In the genomic region with DNA sequence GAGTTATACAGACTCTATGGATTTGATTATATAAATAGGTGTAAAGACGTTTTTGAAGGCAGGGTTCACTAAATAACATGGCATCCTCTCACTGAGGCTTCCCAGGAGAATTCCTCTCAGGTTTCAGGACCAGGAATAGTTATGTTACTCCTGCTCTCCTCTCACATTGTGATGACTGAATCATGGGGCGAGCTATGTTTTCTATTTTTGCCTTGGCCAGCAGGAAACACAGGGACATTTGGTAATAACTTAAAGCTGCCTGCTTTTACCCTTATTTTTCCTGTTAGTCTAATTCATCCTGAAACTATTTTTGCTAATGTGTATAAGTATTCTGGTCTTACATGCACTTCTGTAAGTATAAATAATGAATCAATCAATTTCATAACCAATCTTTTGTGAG, we compare ENCODE assay signal across 18 cellular contexts.
DNase-seq lines count a peak whose midpoint lies in the region; ATAC-seq and TF ChIP-seq lines count a peak whose summit lies in the region.
"Had no signal": no experiment of that assay in that cellular context is flagged by ENCODE, and none has a peak within 500 bp of the region (broad histone marks: within the 10 kb centered on the region; RNA-seq: fewer than 3 reads in every experiment).

No MANE protein-coding gene starts in this region.

- no peak overlapping the region for H2AFZ ChIP-seq in GM23248

- WGBS in GM23248 (ENCODE audit: low coverage in 1 of 2, low lambda C conversion rate in 2 of 2, missing lambda C conversion rate in 2 of 2), 2 experiments: 0 to 3% methylated on average over 2 of the region's 2 CpGs

- no peak overlapping the region for H3K4me3 Mint-ChIP-seq in chondrocyte (ENCODE audit: unreplicated experiment)
- H3K4me3 Mint-ChIP-seq: activated naive CD4-positive, alpha-beta T cell treated with anti-CD3 and anti-CD28 coated beads, Interleukin-2, amount 10 ng/mL, durations not matched to agents 7 days and 5 days; B cell had no signal

- peaks cover 39% of the 10 kb centered on the region for H3K36me3 ChIP-seq in GM23248 (ENCODE audit: low read depth)
- H3K36me3 ChIP-seq: cardiac muscle cell had no signal

- H3K4me3 ChIP-seq in GM23248: 0 out of 2 replicates have a peak overlapping the region, but pooled peaks have one; percentile 3
- H3K4me3 ChIP-seq: cardiac muscle cell had no signal

- peaks cover 6% of the 10 kb centered on the region for H3K36me3 Mint-ChIP-seq in chondrocyte (ENCODE audit: low read depth)

- H3F3A ChIP-seq in GM23248 (ENCODE audit: insufficient read depth): peaks cover 59% of the 10 kb centered on the region

- no peak for TF ChIP-seq CTCF in chondrocyte (IDR thresholded peaks at IDR 0.05)

- peaks cover 69% of the 10 kb centered on the region for H3K4me1 Mint-ChIP-seq in chondrocyte (ENCODE audit: low read depth)
- H3K4me1 Mint-ChIP-seq: B cell had no signal

- peak overlapping the region; percentile 45 for H3K4me2 ChIP-seq in GM23248 (ENCODE audit: unreplicated experiment)

- peaks cover 61% of the 10 kb centered on the region for H3K4me1 ChIP-seq in GM23248 (ENCODE audit: insufficient read depth)

- no peaks in the 10 kb centered on the region for H3K9me3 Mint-ChIP-seq in chondrocyte (ENCODE audit: low read depth)
- H3K9me3 Mint-ChIP-seq: activated naive CD4-positive, alpha-beta T cell treated with anti-CD3 and anti-CD28 coated beads, Interleukin-2, amount 10 ng/mL, durations not matched to agents 7 days and 5 days had no signal

- H3K9me2 ChIP-seq in GM23248 (ENCODE audit: insufficient read depth): no peaks in the 10 kb centered on the region

- no peaks in the 10 kb centered on the region for H3K27me3 Mint-ChIP-seq in chondrocyte (ENCODE audit: low read depth)
- H3K27me3 Mint-ChIP-seq: activated naive CD4-positive, alpha-beta T cell treated with anti-CD3 and anti-CD28 coated beads, Interleukin-2, amount 10 ng/mL, durations not matched to agents 7 days and 5 days; B cell had no signal

- 0 out of 2 replicates have a peak, but pooled peaks cover 10% of the 10 kb centered on the region for H4K20me1 ChIP-seq in GM23248 (ENCODE audit: insufficient read depth)

- peak overlapping the region; percentile 58 for H3K27ac ChIP-seq in GM23248

- ATAC-seq in HG02610 (IDR thresholded peaks at IDR 0.05; ENCODE audit: unreplicated experiment): no peak

- peak overlapping the region; percentile 15; the same call in 1 of the 2 replicates for H3K9ac ChIP-seq in GM23248

- H3K9me3 ChIP-seq in GM23248 (ENCODE audit: low read depth): no peaks in the 10 kb centered on the region

- in situ Hi-C loops in GM23248 (cut with MboI): no loop called here

- DNase-seq in AG08395 (ENCODE audit: low spot score) (peak; percentile 33), GM23248 (peak; percentile 80), chondrocyte (ENCODE audit: low spot score) (no peak), kidney tubule cell (ENCODE audit: low spot score) (peak; percentile 27), cerebellar cortex (ENCODE audit: low spot score) (no peak), NCI-H2029 (lab: John Stamatoyannopoulos, UW) (no peak), GM19240 (ENCODE audit: insufficient read length, low spot score) (no peak)
- DNase-seq: activated CD4-positive, alpha-beta T cell treated with anti-CD3 and anti-CD28 coated beads for 48 hours; activated naive CD4-positive, alpha-beta T cell treated with anti-CD3 and anti-CD28 coated beads, Interleukin-2, amount 10 ng/mL, durations not matched to agents 7 days and 5 days; DMS153; hypothalamus; KBM-7; NCI-H1105 treated with DMSO at 0.1 percent for 48 hours; substantia nigra; T1000 had no signal

- peak overlapping the region; percentile 78 for H3K27ac Mint-ChIP-seq in chondrocyte (ENCODE audit: unreplicated experiment)
- H3K27ac Mint-ChIP-seq: activated naive CD4-positive, alpha-beta T cell treated with anti-CD3 and anti-CD28 coated beads, Interleukin-2, amount 10 ng/mL, durations not matched to agents 7 days and 5 days; B cell had no signal

- no peaks in the 10 kb centered on the region for H3K27me3 ChIP-seq in GM23248 (replicated peaks; ENCODE audit: insufficient read depth)
- H3K27me3 ChIP-seq: cardiac muscle cell had no signal

- peaks cover 99% of the 10 kb centered on the region for H3K79me2 ChIP-seq in GM23248 (ENCODE audit: insufficient read depth)

Comparison
In these comparisons a context has a peak if more than half of its experiments do, and no peak if none do; other contexts are left out.
1. DNase-seq: peak in AG08395 (single experiment), GM23248 (single experiment) and kidney tubule cell (single experiment); none in chondrocyte (single experiment), cerebellar cortex (single experiment), NCI-H2029 (single experiment) and GM19240 (single experiment).